In genomic region chr2:60855989-60856669, GRCh38 we compare ENCODE assay signal across 1 cellular context.
TF ChIP-seq lines count a peak whose summit lies in the region.

No MANE protein-coding gene starts in this region.

TF ChIP-seq in A549, 52 proteins besides CTCF, POLR2A, EP300 and RAD21 (continued from another document):
- TF ChIP-seq, protein P1, sequence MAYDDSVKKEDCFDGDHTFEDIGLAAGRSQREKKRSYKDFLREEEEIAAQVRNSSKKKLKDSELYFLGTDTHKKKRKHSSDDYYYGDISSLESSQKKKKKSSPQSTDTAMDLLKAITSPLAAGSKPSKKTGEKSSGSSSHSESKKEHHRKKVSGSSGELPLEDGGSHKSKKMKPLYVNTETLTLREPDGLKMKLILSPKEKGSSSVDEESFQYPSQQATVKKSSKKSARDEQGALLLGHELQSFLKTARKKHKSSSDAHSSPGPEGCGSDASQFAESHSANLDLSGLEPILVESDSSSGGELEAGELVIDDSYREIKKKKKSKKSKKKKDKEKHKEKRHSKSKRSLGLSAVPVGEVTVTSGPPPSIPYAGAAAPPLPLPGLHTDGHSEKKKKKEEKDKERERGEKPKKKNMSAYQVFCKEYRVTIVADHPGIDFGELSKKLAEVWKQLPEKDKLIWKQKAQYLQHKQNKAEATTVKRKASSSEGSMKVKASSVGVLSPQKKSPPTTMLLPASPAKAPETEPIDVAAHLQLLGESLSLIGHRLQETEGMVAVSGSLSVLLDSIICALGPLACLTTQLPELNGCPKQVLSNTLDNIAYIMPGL (CRISPR knock-in tag; IDR thresholded peaks at IDR 0.05; ENCODE audit: borderline replicate concordance): no peak
- TF ChIP-seq FOSL2 (IDR thresholded peaks at IDR 0.05) (no peak), FOSL2 (CRISPR knock-in tag; IDR thresholded peaks at IDR 0.05) (no peak), ATOH8 (CRISPR knock-in tag; IDR thresholded peaks at IDR 0.05; ENCODE audit: low read depth) (no peak), EHMT2 (IDR thresholded peaks at IDR 0.05; ENCODE audit: low read depth) (no peak), ZC3H11A (IDR thresholded peaks at IDR 0.05) (no peak), HEYL (CRISPR knock-in tag; IDR thresholded peaks at IDR 0.05) (no peak), RFX5 (IDR thresholded peaks at IDR 0.05) (no peak), KDM1A (IDR thresholded peaks at IDR 0.05; ENCODE audit: low read depth) (no peak), NFE2L2 (conservative IDR thresholded peaks at IDR 0.05; ENCODE audit: low read length) (no peak), HES2 (IDR thresholded peaks at IDR 0.05) (no peak), KDM5A (IDR thresholded peaks at IDR 0.05) (no peak), ZNF302 (CRISPR knock-in tag; IDR thresholded peaks at IDR 0.05) (no peak), JUN (IDR thresholded peaks at IDR 0.05) (no peak)
- TF ChIP-seq, protein P2, sequence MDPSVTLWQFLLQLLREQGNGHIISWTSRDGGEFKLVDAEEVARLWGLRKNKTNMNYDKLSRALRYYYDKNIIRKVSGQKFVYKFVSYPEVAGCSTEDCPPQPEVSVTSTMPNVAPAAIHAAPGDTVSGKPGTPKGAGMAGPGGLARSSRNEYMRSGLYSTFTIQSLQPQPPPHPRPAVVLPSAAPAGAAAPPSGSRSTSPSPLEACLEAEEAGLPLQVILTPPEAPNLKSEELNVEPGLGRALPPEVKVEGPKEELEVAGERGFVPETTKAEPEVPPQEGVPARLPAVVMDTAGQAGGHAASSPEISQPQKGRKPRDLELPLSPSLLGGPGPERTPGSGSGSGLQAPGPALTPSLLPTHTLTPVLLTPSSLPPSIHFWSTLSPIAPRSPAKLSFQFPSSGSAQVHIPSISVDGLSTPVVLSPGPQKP (IDR thresholded peaks at IDR 0.05; ENCODE audit: low read depth, low read length): no peak
